ENCODE assay signal across 1 cellular context in genomic region chr4:473575-474457, GRCh38.
TF ChIP-seq lines count a peak whose summit lies in the region.

No MANE protein-coding gene starts in this region.

TF ChIP-seq in GM12878, 131 proteins besides CTCF, POLR2A, EP300 and RAD21 (continued from another document and continues in another):
- TF ChIP-seq CUX1 (IDR thresholded peaks at IDR 0.05; ENCODE audit: insufficient replicate concordance, low read depth, low read length) (no peak), YY1 (IDR thresholded peaks at IDR 0.05; ENCODE audit: low read depth, low read length) (peak; percentile 88), BMI1 (IDR thresholded peaks at IDR 0.05; ENCODE audit: borderline replicate concordance) (no peak), ZBTB40 (IDR thresholded peaks at IDR 0.05; ENCODE audit: borderline replicate concordance) (peak; percentile 79), JUND (IDR thresholded peaks at IDR 0.05; ENCODE audit: low read depth, low read length) (no peak), DPF2 (IDR thresholded peaks at IDR 0.05) (peak; percentile 97), MAX (IDR thresholded peaks at IDR 0.05; ENCODE audit: low read depth, low read length) (no peak), CHD1 (IDR thresholded peaks at IDR 0.05; ENCODE audit: low read depth, low read length) (no peak), PRDM15 (CRISPR knock-in tag; IDR thresholded peaks at IDR 0.05) (no peak), NBN (IDR thresholded peaks at IDR 0.05) (peak; percentile 74), RELB (IDR thresholded peaks at IDR 0.05; ENCODE audit: low read depth) (no peak; the same call in none of the 2 replicates), ZBTB33 (IDR thresholded peaks at IDR 0.05) (no peak), MLLT1 (IDR thresholded peaks at IDR 0.05) (peak; percentile 65; the same call in 1 of the 2 replicates), RAD51 (IDR thresholded peaks at IDR 0.05) (no peak), ATF3 (IDR thresholded peaks at IDR 0.05; ENCODE audit: borderline replicate concordance, extremely low read depth, low read depth, low read length) (no peak), ZNF24 (IDR thresholded peaks at IDR 0.05) (no peak), MEF2B (IDR thresholded peaks at IDR 0.05; ENCODE audit: partially characterized antibody, poor library complexity, severe bottlenecking) (no peak), ELK1 (IDR thresholded peaks at IDR 0.05; ENCODE audit: low read depth, low read length) (no peak), CEBPB (IDR thresholded peaks at IDR 0.05; ENCODE audit: borderline replicate concordance in 1 of 2, low read depth in 2 of 2, low read length in 2 of 2) (0 out of 4 replicates have a peak, but pooled peaks of 1 of the 2 experiments have one; percentile 2), PBX3 (IDR thresholded peaks at IDR 0.05; ENCODE audit: insufficient replicate concordance, low read depth, low read length) (peak; percentile 99), SRF (IDR thresholded peaks at IDR 0.05; ENCODE audit: low read depth in 2 of 2, low read length in 2 of 2) (no peak), NR2C1 (IDR thresholded peaks at IDR 0.05) (no peak), PAX8 (IDR thresholded peaks at IDR 0.05) (no peak), E2F8 (IDR thresholded peaks at IDR 0.05; ENCODE audit: low read depth, partially characterized antibody) (no peak), RUNX3 (IDR thresholded peaks at IDR 0.05; ENCODE audit: low read length) (no peak; the same call in 1 of the 2 replicates), NRF1 (conservative IDR thresholded peaks at IDR 0.05; ENCODE audit: low read depth, low read length) (no peak)
